In genomic region chr3:108477511-108478147, GRCh38 we compare ENCODE assay signal across 8 cellular contexts. TPM values are rescaled to one million over a fixed set of nuclear protein-coding genes. Genes with fewer than 3 reads are reported as not detected.
DNase-seq lines count a peak whose midpoint lies in the region; ATAC-seq, FAIRE-seq and TF ChIP-seq lines count a peak whose summit lies in the region.

No MANE protein-coding gene starts in this region.

- H3K9ac ChIP-seq in mesenchymal stem cell (ENCODE audit: low read length), result peak overlapping the region; percentile 26

- no peak overlapping the region for H4K8ac ChIP-seq in mesenchymal stem cell (ENCODE audit: low read length)

- H3K79me1 ChIP-seq in mesenchymal stem cell (replicated peaks; ENCODE audit: low read length, poor library complexity, severe bottlenecking), result no peaks in the 10 kb centered on the region

- H3K4me1 ChIP-seq in mesenchymal stem cell (ENCODE audit: control insufficient read depth, insufficient read depth, low read depth, low read length), result peaks cover 2% of the 10 kb centered on the region

- 25% methylated on average over 4 of the region's 4 CpGs for WGBS in mesenchymal stem cell

- peak; percentile 95 for FAIRE-seq in A204.1 (lab: Jason Lieb, UNC)
- peak; percentile 95 for FAIRE-seq in GM18507 (lab: Jason Lieb, UNC)

- H2BK120ac ChIP-seq in mesenchymal stem cell (ENCODE audit: low read depth, low read length), result no peak overlapping the region

- H3K4me1 Mint-ChIP-seq in activated CD4-positive, alpha-beta T cell treated with anti-CD3 and anti-CD28 coated beads, Interleukin-2, amount 10 ng/mL, durations not matched to agents 7 days and 5 days, result peaks cover 3% of the 10 kb centered on the region

- POLR2A ChIA-PET in activated CD4-positive, alpha-beta T cell treated with anti-CD3 and anti-CD28 coated beads, Interleukin-2, amount 10 ng/mL, durations not matched to agents 7 days and 5 days (lab: Charles Lee), result no interaction called here

- H3K27me3 Mint-ChIP-seq in activated CD4-positive, alpha-beta T cell treated with anti-CD3 and anti-CD28 coated beads, Interleukin-2, amount 10 ng/mL, durations not matched to agents 7 days and 5 days, result peaks cover 2% of the 10 kb centered on the region

- no peak overlapping the region for H2AK5ac ChIP-seq in mesenchymal stem cell (ENCODE audit: low read length, severe bottlenecking)

- no peaks in the 10 kb centered on the region for H3K27me3 ChIP-seq in dorsolateral prefrontal cortex
- no peaks in the 10 kb centered on the region for H3K27me3 ChIP-seq in mesenchymal stem cell (ENCODE audit: control insufficient read depth in 1 of 2, insufficient read depth in 1 of 2, low read length in 2 of 2)

- H3K36me3 ChIP-seq in mesenchymal stem cell (ENCODE audit: control insufficient read depth in 1 of 2, insufficient read depth in 2 of 2, low read depth in 1 of 2, low read length in 2 of 2), result no peaks in the 10 kb centered on the region

- H3K23ac ChIP-seq in mesenchymal stem cell (ENCODE audit: low read length in 2 of 2), result no peak overlapping the region

- CTCF ChIA-PET in activated CD4-positive, alpha-beta T cell treated with anti-CD3 and anti-CD28 coated beads, Interleukin-2, amount 10 ng/mL, durations not matched to agents 7 days and 5 days (lab: Charles Lee), result interaction anchor here (0.7 to 1.8 kb wide), 13 partner anchors 8 to 550 kb away, joined by 3 to 5 read pairs (median 3); no protein-coding TSS in a partner anchor

- no peaks in the 10 kb centered on the region for H3K36me3 Mint-ChIP-seq in activated CD4-positive, alpha-beta T cell treated with anti-CD3 and anti-CD28 coated beads, Interleukin-2, amount 10 ng/mL, durations not matched to agents 7 days and 5 days (ENCODE audit: low read depth)

- H3K27ac Mint-ChIP-seq in activated CD4-positive, alpha-beta T cell treated with anti-CD3 and anti-CD28 coated beads, Interleukin-2, amount 10 ng/mL, durations not matched to agents 7 days and 5 days, result no peak overlapping the region

- peak overlapping the region in 23 of 59 donors; percentile 4 to 49 (median 20) for H3K4me3 ChIP-seq in dorsolateral prefrontal cortex
- no peak overlapping the region for H3K4me3 ChIP-seq in mesenchymal stem cell (ENCODE audit: insufficient read depth in 1 of 2, low read depth in 1 of 2, low read length in 2 of 2)

- peak; percentile 49 to 89 (median 76) for TF ChIP-seq CTCF in dorsolateral prefrontal cortex (IDR thresholded peaks at IDR 0.05 in 54 of 56, conservative IDR thresholded peaks at IDR 0.05 in 2 of 56; ENCODE audit: low read depth in 1 of 56, partially characterized antibody in 56 of 56)

- no peak overlapping the region for H2BK15ac ChIP-seq in mesenchymal stem cell (ENCODE audit: low read depth, poor library complexity, severe bottlenecking)

- no peak overlapping the region for H3K27ac ChIP-seq in dorsolateral prefrontal cortex
- no peak overlapping the region for H3K27ac ChIP-seq in mesenchymal stem cell (ENCODE audit: low read length, poor library complexity, severe bottlenecking)

- no peak overlapping the region for H3K4ac ChIP-seq in mesenchymal stem cell (ENCODE audit: low read depth in 1 of 2, low read length in 2 of 2)

- ATAC-seq in HG03520 (IDR thresholded peaks at IDR 0.05; ENCODE audit: unreplicated experiment), result peak; percentile 84

- H3K9me3 ChIP-seq in mesenchymal stem cell (ENCODE audit: control insufficient read depth, low read length), result no peaks in the 10 kb centered on the region

- H3K14ac ChIP-seq in mesenchymal stem cell (ENCODE audit: low read length in 2 of 2), result no peak overlapping the region

- H2BK5ac ChIP-seq in mesenchymal stem cell (ENCODE audit: low read depth, low read length, poor library complexity, severe bottlenecking), result no peak overlapping the region

- H4K91ac ChIP-seq in mesenchymal stem cell (ENCODE audit: low read length), result no peak overlapping the region

- DNase-seq in GM18507 (ENCODE audit: extremely low spot score, insufficient read length, low read depth) (peak; percentile 14), NCI-H748 (lab: John Stamatoyannopoulos, UW; ENCODE audit: unreplicated experiment) (peak; percentile 86), dorsolateral prefrontal cortex (peak in 5 of 10 donors; percentile 17 to 50 (median 35)), mesenchymal stem cell (peak; percentile 66)
- DNase-seq in activated CD4-positive, alpha-beta T cell treated with anti-CD3 and anti-CD28 coated beads, Interleukin-2, amount 10 ng/mL, durations not matched to agents 7 days and 5 days, result peak; percentile 70
- peak; percentile 7 to 39 for DNase-seq in stimulated activated CD8-positive, alpha-beta memory T cell treated with anti-CD3 and anti-CD28 coated beads, Interleukin-7, amount 100 ng/mL, for 4 hours (ENCODE audit: low read depth in 2 of 2)

- no peak overlapping the region for H2BK12ac ChIP-seq in mesenchymal stem cell (ENCODE audit: low read length in 2 of 2)

- H3K4me2 ChIP-seq in mesenchymal stem cell (ENCODE audit: low read length, poor library complexity, severe bottlenecking), result no peak overlapping the region

- no peak overlapping the region for H3K4me3 Mint-ChIP-seq in activated CD4-positive, alpha-beta T cell treated with anti-CD3 and anti-CD28 coated beads, Interleukin-2, amount 10 ng/mL, durations not matched to agents 7 days and 5 days

- H3K9me3 Mint-ChIP-seq in activated CD4-positive, alpha-beta T cell treated with anti-CD3 and anti-CD28 coated beads, Interleukin-2, amount 10 ng/mL, durations not matched to agents 7 days and 5 days, result no peaks in the 10 kb centered on the region

- no peak overlapping the region for H2AFZ ChIP-seq in mesenchymal stem cell (ENCODE audit: low read depth, low read length)

- no peak overlapping the region for H3K18ac ChIP-seq in mesenchymal stem cell (ENCODE audit: low read depth in 1 of 2, low read length in 2 of 2)

- intact Hi-C loops in dorsolateral prefrontal cortex (cut with DNase I), result loop anchor here (5.0 to 10.0 kb wide), 5 partner anchors 63 to 1243 kb away; partner anchors contain the start of genes CD47 (in 1 of the 2) and IFT57 (in 1 of the 2)

RNA-seq across cellular contexts. Expression of gene MYH15, which starts 32.8 kb away (rescaled TPM):
- under 1 TPM; 0.15 to 0.21 TPM for total RNA-seq in activated CD4-positive, alpha-beta T cell treated with anti-CD3 and anti-CD28 coated beads, Interleukin-2, amount 10 ng/mL, durations not matched to agents 7 days and 5 days
- total RNA-seq in dorsolateral prefrontal cortex, result 1 to 10 TPM in 119 of 120 experiments, under 1 TPM in 1; 1.00 to 5.1 (median 2.2) TPM
- 0.08 TPM for polyA plus RNA-seq in mesenchymal stem cell (2013, experiment 1 of 2)
- 0.04 TPM for polyA plus RNA-seq in mesenchymal stem cell (2013, experiment 2 of 2)
